ENCODE assay signal across 18 cellular contexts in the genomic region with DNA sequence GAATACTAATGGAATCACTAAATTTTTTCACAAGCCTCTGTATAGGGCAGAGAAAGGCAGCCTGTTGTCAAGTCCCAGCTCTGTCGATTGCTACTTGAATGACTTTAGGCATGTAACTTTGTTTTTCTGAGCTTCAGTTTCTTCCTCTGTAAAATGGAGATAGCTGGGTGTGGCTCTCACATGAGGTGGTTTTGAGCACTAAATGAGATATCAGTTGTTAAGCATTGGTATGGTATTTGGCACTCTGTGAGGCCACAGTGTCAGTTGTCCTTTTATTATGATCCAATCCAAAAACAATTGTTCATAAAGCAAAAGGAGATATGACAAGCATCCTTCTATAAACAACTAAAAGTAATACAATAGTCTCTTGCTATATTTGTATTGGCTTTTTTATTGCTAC.
"Had no signal": no experiment of that assay in that cellular context is flagged by ENCODE, and none has a peak within 500 bp of the region (broad histone marks: within the 10 kb centered on the region; RNA-seq: fewer than 3 reads in every experiment).

No MANE protein-coding gene starts in this region.

- H3K4me3 ChIP-seq: esophagus squamous epithelium, tibial artery, uterus had no signal

- H3K27ac Mint-ChIP-seq: activated naive CD8-positive, alpha-beta T cell treated with anti-CD3 and anti-CD28 coated beads for 36 hours; endodermal cell; nephron; progenitor cell of endocrine pancreas; stimulated activated memory B cell treated with anti-CD40 and anti-IgM and Interleukin-4, amounts not matched to agents 10 μg/mL and 1 μg/mL and 100 μg/mL, for 72 hours had no signal

- H3K36me3 ChIP-seq: esophagus squamous epithelium, tibial artery, uterus had no signal

- ATAC-seq: left cardiac atrium; right cardiac atrium; stimulated activated memory B cell treated with anti-CD40 and anti-IgM and Interleukin-4, amounts not matched to agents 10 μg/mL and 1 μg/mL and 100 μg/mL, for 72 hours had no signal

- H3K27me3 ChIP-seq: esophagus squamous epithelium, tibial artery had no signal

- H3K27me3 Mint-ChIP-seq: activated naive CD8-positive, alpha-beta T cell treated with anti-CD3 and anti-CD28 coated beads for 36 hours; progenitor cell of endocrine pancreas had no signal

- DNase-seq: activated CD4-positive, CD25-positive, alpha-beta regulatory T cell; activated CD8-positive, alpha-beta memory T cell treated with anti-CD3 and anti-CD28 coated beads for 24 hours; activated effector memory CD4-positive, alpha-beta T cell treated with anti-CD3 and anti-CD28 coated beads, Interleukin-2, amount 50 U/mL, for 16 hours; activated naive CD8-positive, alpha-beta T cell treated with anti-CD3 and anti-CD28 coated beads for 36 hours; cerebellar nuclear complex; dermis blood vessel endothelial cell; endodermal cell; esophagus squamous epithelium; foreskin fibroblast; glutamatergic neuron; left cardiac atrium; occipital lobe; right cardiac atrium; tibial artery; uterus had no signal

- H3K4me1 ChIP-seq: tibial artery, uterus had no signal

- H3K4me3 Mint-ChIP-seq: activated naive CD8-positive, alpha-beta T cell treated with anti-CD3 and anti-CD28 coated beads for 36 hours; endodermal cell; nephron; stimulated activated memory B cell treated with anti-CD40 and anti-IgM and Interleukin-4, amounts not matched to agents 10 μg/mL and 1 μg/mL and 100 μg/mL, for 72 hours had no signal

- H3K27ac ChIP-seq: esophagus squamous epithelium, tibial artery, uterus had no signal

- H3K9me3 Mint-ChIP-seq: endodermal cell; nephron; stimulated activated memory B cell treated with anti-CD40 and anti-IgM and Interleukin-4, amounts not matched to agents 10 μg/mL and 1 μg/mL and 100 μg/mL, for 72 hours had no signal

- H3K9me3 ChIP-seq: esophagus squamous epithelium, tibial artery, uterus had no signal

- H3K36me3 Mint-ChIP-seq: stimulated activated memory B cell treated with anti-CD40 and anti-IgM and Interleukin-4, amounts not matched to agents 10 μg/mL and 1 μg/mL and 100 μg/mL, for 72 hours had no signal
